ENCODE assay signal across 27 cellular contexts in the genomic region with DNA sequence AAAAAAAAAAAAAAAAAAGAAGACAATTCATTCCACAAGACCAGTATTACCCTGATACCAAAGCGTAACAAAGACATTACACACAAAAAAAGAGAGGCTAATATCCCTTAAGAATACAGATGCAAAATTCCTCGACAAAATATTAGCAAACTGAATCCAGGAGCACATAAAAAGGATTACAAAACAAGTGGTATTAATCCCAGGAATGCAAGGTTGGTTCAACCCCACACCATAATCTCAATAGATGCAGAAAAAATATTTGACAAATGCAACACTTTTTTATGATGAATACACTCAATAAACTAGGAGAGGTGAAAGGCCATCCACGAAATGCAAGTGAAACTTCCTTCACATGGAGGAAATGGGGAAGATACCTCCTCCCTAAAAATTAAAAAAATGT.
"Had no signal": no experiment of that assay in that cellular context is flagged by ENCODE, and none has a peak within 500 bp of the region (broad histone marks: within the 10 kb centered on the region; RNA-seq: fewer than 3 reads in every experiment).

No MANE protein-coding gene starts in this region.

- DNase-seq: cortex of kidney; effector memory CD8-positive, alpha-beta T cell; gastrocnemius medialis; head of caudate nucleus; kidney; mucosa of descending colon; naive thymus-derived CD8-positive, alpha-beta T cell; nephron progenitor cell; nucleus accumbens; stimulated activated CD4-positive, alpha-beta T cell treated with anti-CD3 and anti-CD28 coated beads, Interleukin-12 subunit alpha, Interleukin-12 subunit beta, amount 100 ng/mL, for 4 hours; stimulated activated CD4-positive, alpha-beta T cell treated with anti-CD3 and anti-CD28 coated beads, Interleukin-1b, Interleukin-23, amount 100 ng/mL, for 48 hours; stimulated activated CD4-positive, alpha-beta T cell treated with anti-CD3 and anti-CD28 coated beads, Interleukin-4, amount 100 ng/mL, for 1 hour; stimulated activated CD8-positive, alpha-beta memory T cell treated with anti-CD3 and anti-CD28 coated beads, Interleukin-4, amount 100 ng/mL, for 48 hours; stimulated activated naive CD4-positive, alpha-beta T cell treated with Interleukin-2 at 50 U/mL for 16 hours; stomach; thyroid gland; trophoblast cell had no signal

- H3K4me1 Mint-ChIP-seq: memory B cell; mesothelial cell of epicardium; naive thymus-derived CD8-positive, alpha-beta T cell; nephron progenitor cell had no signal

- H3K4me3 Mint-ChIP-seq: effector memory CD8-positive, alpha-beta T cell; memory B cell; mesothelial cell of epicardium; naive thymus-derived CD8-positive, alpha-beta T cell; nephron progenitor cell had no signal

- H3K27me3 Mint-ChIP-seq: effector memory CD8-positive, alpha-beta T cell; memory B cell had no signal

- H3K27ac ChIP-seq: gastrocnemius medialis, hepatocyte, prostate gland, right atrium auricular region, stomach, thyroid gland, vagina had no signal

- H3K36me3 ChIP-seq: gastrocnemius medialis, prostate gland, right atrium auricular region, stomach, thyroid gland, vagina had no signal

- H3K4me3 ChIP-seq: gastrocnemius medialis, hepatocyte, lung, mucosa of descending colon, prostate gland, right atrium auricular region, smooth muscle cell, stomach, thyroid gland, vagina had no signal

- ATAC-seq: effector memory CD8-positive, alpha-beta T cell; gastrocnemius medialis; left lobe of liver; mucosa of descending colon; naive thymus-derived CD8-positive, alpha-beta T cell; sciatic nerve had no signal

- H3K4me1 ChIP-seq: gastrocnemius medialis, prostate gland, right atrium auricular region, stomach, thyroid gland, vagina had no signal

- H3K27ac Mint-ChIP-seq: effector memory CD8-positive, alpha-beta T cell; memory B cell; mesothelial cell of epicardium; naive thymus-derived CD8-positive, alpha-beta T cell; nephron progenitor cell had no signal

- H3K9me3 ChIP-seq: gastrocnemius medialis, prostate gland, thyroid gland, vagina had no signal

- H3K36me3 Mint-ChIP-seq: mesothelial cell of epicardium had no signal

- H3K27me3 ChIP-seq: gastrocnemius medialis, hepatocyte, right atrium auricular region, stomach, thyroid gland, vagina had no signal
